Comparison of ENCODE assay signal across 8 cellular contexts in genomic region chr14:35122696-35123387, GRCh38. TPM values are rescaled to one million over a fixed set of nuclear protein-coding genes. Genes with fewer than 3 reads are reported as not detected.
DNase-seq lines count a peak whose midpoint lies in the region; ATAC-seq and TF ChIP-seq lines count a peak whose summit lies in the region.

No MANE protein-coding gene starts in this region.

- H3K4me1 Mint-ChIP-seq in CD8-positive, alpha-beta T cell (ENCODE audit: low read depth): peaks cover 66% of the 10 kb centered on the region

- dilution Hi-C loops in mammary epithelial cell (cut with HindIII; ENCODE audit: low sequenced_read_pairs): loop anchor here (5.0 kb wide), 1 partner anchor 76 kb away; the partner anchor contains the start of gene FAM177A1

- TF ChIP-seq CTCF in CD8-positive, alpha-beta T cell (IDR thresholded peaks at IDR 0.05): no peak
- TF ChIP-seq CTCF in mammary epithelial cell (conservative IDR thresholded peaks at IDR 0.05 in 1 of 2, IDR thresholded peaks at IDR 0.05 in 1 of 2; ENCODE audit: extremely low read depth in 1 of 2, insufficient read depth in 1 of 2, low read depth in 1 of 2, low read length in 2 of 2): no peak

- no peaks in the 10 kb centered on the region for H3K27me3 ChIP-seq in CD8-positive, alpha-beta T cell (ENCODE audit: insufficient read depth, low read length)
- H3K27me3 ChIP-seq in mammary epithelial cell (ENCODE audit: insufficient read depth, low read length) (no peaks in the 10 kb centered on the region), subcutaneous abdominal adipose tissue (ENCODE audit: control insufficient read depth in 5 of 5, insufficient read depth in 4 of 5, low read length in 5 of 5) (no peaks in the 10 kb centered on the region)

- H3K79me2 ChIP-seq in mammary epithelial cell (ENCODE audit: insufficient read depth, low read length): peaks cover 45% of the 10 kb centered on the region

- peak overlapping the region; percentile 100 for H3K27ac Mint-ChIP-seq in CD8-positive, alpha-beta T cell

- H4K20me1 ChIP-seq in mammary epithelial cell (ENCODE audit: insufficient read depth, low read length): no peaks in the 10 kb centered on the region

- no peaks in the 10 kb centered on the region for H3K27me3 Mint-ChIP-seq in CD8-positive, alpha-beta T cell (ENCODE audit: low read depth)

- H3K9ac ChIP-seq in mammary epithelial cell (ENCODE audit: insufficient read depth, low read length) (peak overlapping the region; percentile 99), subcutaneous abdominal adipose tissue (ENCODE audit: low read length in 5 of 5) (peak overlapping the region; percentile 97 to 100 (median 99))

- peak in 1 of 7 experiments; percentile 22 for DNase-seq in CD8-positive, alpha-beta T cell
- DNase-seq in NCI-H526 (lab: John Stamatoyannopoulos, UW) (peak; percentile 45 to 69), mammary epithelial cell (peak; percentile 12), left lobe of liver (ENCODE audit: low spot score) (no peak), mucosa of gallbladder (ENCODE audit: low spot score) (no peak)

- POLR2A ChIA-PET in CD8-positive, alpha-beta T cell (lab: Charles Lee): interaction anchor here (1.2 to 3.8 kb wide), 8 partner anchors 16 to 282 kb away, joined by 3 to 34 read pairs (median 10); partner anchors contain the start of genes BAZ1A, FAM177A1, NFKBIA and SRP54

- peaks cover 38% of the 10 kb centered on the region for H3K4me1 ChIP-seq in CD8-positive, alpha-beta T cell (ENCODE audit: insufficient read depth, low read length)
- H3K4me1 ChIP-seq in mammary epithelial cell (ENCODE audit: insufficient read depth, low read length) (peaks cover 11% of the 10 kb centered on the region), subcutaneous abdominal adipose tissue (ENCODE audit: control insufficient read depth in 5 of 5, insufficient read depth in 5 of 5, low read length in 5 of 5) (peaks cover 1 to 23% (median 20%) of the 10 kb centered on the region in 5 donors)

- in situ Hi-C loops in mammary epithelial cell (cut with MboI; ENCODE audit: low sequenced_read_pairs in 2 of 2): loop anchor here in 1 of 2 donors (10.0 kb wide), 1 partner anchor 292 kb away; no protein-coding TSS in a partner anchor

- 6% methylated on average over 18 of the region's 23 CpGs for WGBS in mammary epithelial cell (ENCODE audit: low coverage, missing lambda C conversion rate)

- peak overlapping the region; percentile 96 for H3K27ac ChIP-seq in CD8-positive, alpha-beta T cell (ENCODE audit: low read depth, low read length)
- peak overlapping the region; percentile 99 for H3K27ac ChIP-seq in mammary epithelial cell (ENCODE audit: insufficient read depth, low read depth, low read length)
- peak overlapping the region; percentile 98 for H3K27ac ChIP-seq in subcutaneous abdominal adipose tissue (ENCODE audit: low read depth, low read length)

- BruUV-seq in mammary epithelial cell (replicated peaks; lab: Mats Ljungman, UMichigan): TSS peak; percentile 44

- peak overlapping the region; percentile 88 for H3K4me2 ChIP-seq in mammary epithelial cell (ENCODE audit: insufficient read depth, low read depth, low read length)

- H3K4me3 Mint-ChIP-seq in CD8-positive, alpha-beta T cell: peak overlapping the region; percentile 99

- intact Hi-C loops in CD8-positive, alpha-beta T cell (cut with DNase I, micrococcal nuclease): loop anchor here (1.0 to 10.0 kb wide), 13 partner anchors 17 to 704 kb away; partner anchors contain the start of genes BRMS1L (in 2 of the 2), EAPP (in 2 of the 2), FAM177A1 (in 2 of the 2) and INSM2 (in 2 of the 2)
- intact Hi-C loops in mammary epithelial cell (cut with micrococcal nuclease): loop anchor here (1.0 to 10.0 kb wide), 6 partner anchors 34 to 281 kb away; partner anchors contain the start of genes BAZ1A, FAM177A1, NFKBIA and PSMA6

- peak overlapping the region; percentile 88 for H2AFZ ChIP-seq in mammary epithelial cell (ENCODE audit: low read depth, low read length)

- no peaks in the 10 kb centered on the region for H3K9me3 Mint-ChIP-seq in CD8-positive, alpha-beta T cell

- no peaks in the 10 kb centered on the region for H3K9me3 ChIP-seq in CD8-positive, alpha-beta T cell (ENCODE audit: low read length)
- H3K9me3 ChIP-seq in mammary epithelial cell (replicated peaks; ENCODE audit: insufficient read depth, low read length) (no peaks in the 10 kb centered on the region), subcutaneous abdominal adipose tissue (ENCODE audit: control insufficient read depth in 5 of 5, low read length in 5 of 5) (no peaks in the 10 kb centered on the region)

- no peak for ATAC-seq in CD8-positive, alpha-beta T cell
- peak; percentile 1 for ATAC-seq in GM21447 (IDR thresholded peaks at IDR 0.05; ENCODE audit: unreplicated experiment)
- ATAC-seq in left lobe of liver: peak; percentile 20
- ATAC-seq in GM18873 (IDR thresholded peaks at IDR 0.05; ENCODE audit: low FRiP score, unreplicated experiment): no peak

- H3K36me3 ChIP-seq in CD8-positive, alpha-beta T cell (ENCODE audit: insufficient read depth, low read length): no peaks in the 10 kb centered on the region
- no peaks in the 10 kb centered on the region for H3K36me3 ChIP-seq in mammary epithelial cell (ENCODE audit: insufficient read depth, low read length)
- H3K36me3 ChIP-seq in subcutaneous abdominal adipose tissue (ENCODE audit: control insufficient read depth in 5 of 5, insufficient read depth in 5 of 5, low read length in 5 of 5): peaks cover 0 to 8% (median 0%) of the 10 kb centered on the region in 5 donors

- CTCF ChIA-PET in CD8-positive, alpha-beta T cell (lab: Charles Lee): interaction anchor here (0.7 to 3.4 kb wide), 7 partner anchors 17 to 300 kb away, joined by 3 to 18 read pairs (median 5); partner anchors contain the start of gene NFKBIA
- CTCF ChIA-PET in mammary epithelial cell (lab: Charles Lee; ENCODE audit: low non-redundant PET): no interaction called here

- H3K36me3 Mint-ChIP-seq in CD8-positive, alpha-beta T cell: peaks cover 53% of the 10 kb centered on the region

- H3K4me3 ChIP-seq in CD8-positive, alpha-beta T cell (ENCODE audit: low read depth, low read length): peak overlapping the region; percentile 90
- H3K4me3 ChIP-seq in mammary epithelial cell (replicated peaks in 1 of 3; ENCODE audit: insufficient read depth in 1 of 3, low read depth in 2 of 3, low read length in 3 of 3): peak overlapping the region; percentile 54 to 67 (median 61)
- peak overlapping the region; percentile 89 to 100 (median 97) for H3K4me3 ChIP-seq in subcutaneous abdominal adipose tissue (ENCODE audit: low read depth in 1 of 5, low read length in 5 of 5)

RNA-seq across cellular contexts. Expression of gene PRORP, which starts 0.5 kb away (rescaled TPM):
- total RNA-seq in CD8-positive, alpha-beta T cell: 10 to 100 TPM; 16.5 to 21.9 TPM
- total RNA-seq in mammary epithelial cell (10 to 100 TPM; 33.5 to 53.2 TPM), left lobe of liver (18.1 TPM), mucosa of gallbladder (18.1 TPM)
- 45.1 TPM for polyA plus RNA-seq in mammary epithelial cell
- 48.5 TPM for polyA minus RNA-seq in mammary epithelial cell

RNA-seq across cellular contexts. Expression of gene PPP2R3C, which starts 1.1 kb away (rescaled TPM):
- 10 to 100 TPM; 44.2 to 51.4 TPM for total RNA-seq in CD8-positive, alpha-beta T cell
- 10 to 100 TPM; 12.2 to 18.7 TPM for total RNA-seq in mammary epithelial cell
- 8.0 TPM for polyA plus RNA-seq in mammary epithelial cell
- 10.6 TPM for polyA minus RNA-seq in mammary epithelial cell
- total RNA-seq in left lobe of liver: 6.1 TPM
- total RNA-seq in mucosa of gallbladder: 27.3 TPM

Comparison
In these comparisons a context has a peak if more than half of its experiments do, and no peak if none do; other contexts are left out.
1. ATAC-seq: peak in GM21447 (single experiment) and left lobe of liver (single experiment); none in CD8-positive, alpha-beta T cell (single experiment) and GM18873 (single experiment).
2. DNase-seq: peak in NCI-H526 (2 of 2) and mammary epithelial cell (single experiment); none in left lobe of liver (single experiment) and mucosa of gallbladder (single experiment).
3. Peak in every context shown above with its lines, with median percentiles within 50 percentile points of each other: H3K27ac ChIP-seq and H3K4me3 ChIP-seq.